ENCODE assay signal across 1 cellular context in genomic region chr5:172958268-172959046, GRCh38.
TF ChIP-seq lines count a peak whose summit lies in the region.

No MANE protein-coding gene starts in this region.

TF ChIP-seq in A549, 52 proteins besides CTCF, POLR2A, EP300 and RAD21 (continued from another document):
- TF ChIP-seq PHF8 (IDR thresholded peaks at IDR 0.05; ENCODE audit: borderline replicate concordance, low read depth), result peak; percentile 80
- no peak for TF ChIP-seq E2F6 (IDR thresholded peaks at IDR 0.05; ENCODE audit: borderline replicate concordance, low read depth)
- TF ChIP-seq KDM1A (IDR thresholded peaks at IDR 0.05; ENCODE audit: low read depth), result no peak
- no peak for TF ChIP-seq GATA3 (IDR thresholded peaks at IDR 0.05; ENCODE audit: borderline replicate concordance)
- no peak for TF ChIP-seq ZNF302 (CRISPR knock-in tag; IDR thresholded peaks at IDR 0.05)
- TF ChIP-seq BCL3 (IDR thresholded peaks at IDR 0.05), result no peak
- TF ChIP-seq MAFK (IDR thresholded peaks at IDR 0.05; ENCODE audit: partially characterized antibody), result no peak
- TF ChIP-seq CEBPB (IDR thresholded peaks at IDR 0.05), result no peak
- no peak for TF ChIP-seq FOXS1 (CRISPR knock-in tag; IDR thresholded peaks at IDR 0.05)
- TF ChIP-seq HOXA7 (CRISPR knock-in tag; IDR thresholded peaks at IDR 0.05), result peak; percentile 89
- no peak for TF ChIP-seq HES2 (IDR thresholded peaks at IDR 0.05)
- TF ChIP-seq HOXB5 (CRISPR knock-in tag; IDR thresholded peaks at IDR 0.05), result peak; percentile 14; the same call in 1 of the 2 replicates
- no peak for TF ChIP-seq BHLHE40 (IDR thresholded peaks at IDR 0.05; ENCODE audit: low read depth, low read length)
- no peak for TF ChIP-seq ELK1 (IDR thresholded peaks at IDR 0.05; ENCODE audit: low read depth, low read length)
- no peak; the same call in 1 of the 2 replicates for TF ChIP-seq POLR2AphosphoS2 (conservative IDR thresholded peaks at IDR 0.05; ENCODE audit: low read length)
- TF ChIP-seq TP53 (CRISPR knock-in tag; IDR thresholded peaks at IDR 0.05), result peak; percentile 57; the same call in 1 of the 2 replicates
- no peak for TF ChIP-seq NFE2L2 (conservative IDR thresholded peaks at IDR 0.05; ENCODE audit: low read length)
- TF ChIP-seq KDM5A (IDR thresholded peaks at IDR 0.05), result no peak
- TF ChIP-seq FOSL2 (IDR thresholded peaks at IDR 0.05), result no peak
- TF ChIP-seq FOSL2 (CRISPR knock-in tag; IDR thresholded peaks at IDR 0.05), result no peak
- no peak for TF ChIP-seq PBX3 (IDR thresholded peaks at IDR 0.05)
- peak in 1 of 2 experiments; percentile 62; a peak in 3 of 5 replicates for TF ChIP-seq JUN (IDR thresholded peaks at IDR 0.05)
- TF ChIP-seq USF2 (IDR thresholded peaks at IDR 0.05), result no peak
- TF ChIP-seq ESRRA (IDR thresholded peaks at IDR 0.05; ENCODE audit: borderline replicate concordance, low read length), result no peak
- TF ChIP-seq FOSB (CRISPR knock-in tag; IDR thresholded peaks at IDR 0.05), result no peak
- no peak for TF ChIP-seq ZFP36 (IDR thresholded peaks at IDR 0.05; ENCODE audit: borderline replicate concordance, partially characterized antibody)
- TF ChIP-seq SREBF2 (IDR thresholded peaks at IDR 0.05), result no peak
- no peak for TF ChIP-seq ZSCAN20 (CRISPR knock-in tag; IDR thresholded peaks at IDR 0.05)
- TF ChIP-seq NPAS2 (CRISPR knock-in tag; IDR thresholded peaks at IDR 0.05; ENCODE audit: borderline replicate concordance), result no peak
- TF ChIP-seq ZC3H11A (IDR thresholded peaks at IDR 0.05), result no peak
- peak; percentile 34; the same call in 1 of the 2 replicates for TF ChIP-seq RARB (CRISPR knock-in tag; IDR thresholded peaks at IDR 0.05)
- peak; percentile 42; the same call in 1 of the 2 replicates for TF ChIP-seq MAX (IDR thresholded peaks at IDR 0.05)
